ENCODE assay signal across 9 cellular contexts in genomic region chr12:111268738-111269572, GRCh38.
A peak's percentile ranks its signal among the peaks of the same experiment; 100 is the strongest.
DNase-seq lines count a peak whose midpoint lies in the region; ATAC-seq and TF ChIP-seq lines count a peak whose summit lies in the region.
"Had no signal": no experiment of that assay in that cellular context is flagged by ENCODE, and none has a peak within 500 bp of the region (broad histone marks: within the 10 kb centered on the region; RNA-seq: fewer than 3 reads in every experiment).

No MANE protein-coding gene starts in this region.

- no peaks in the 10 kb centered on the region for H3K27me3 Mint-ChIP-seq in neural progenitor cell (ENCODE audit: insufficient read depth, low read depth)

- peak; percentile 5 for DNase-seq in EH (ENCODE audit: low read depth)
- DNase-seq in HuH-7 (ENCODE audit: low spot score), result peak; percentile 34
- peak; percentile 3 for DNase-seq in adipocyte (ENCODE audit: low read depth)
- DNase-seq in neural progenitor cell (ENCODE audit: low spot score), result no peak
- no peak for DNase-seq in stimulated activated naive CD4-positive, alpha-beta T cell treated with Interleukin-2 at 50 U/mL for 16 hours (lab: John Stamatoyannopoulos, UW)
- no peak for DNase-seq in posterior vena cava (ENCODE audit: low spot score)

- ATAC-seq in GM21526 (IDR thresholded peaks at IDR 0.05; ENCODE audit: low FRiP score, unreplicated experiment) (no peak), HG03565 (IDR thresholded peaks at IDR 0.05; ENCODE audit: unreplicated experiment) (no peak)

- H3K4me3 Mint-ChIP-seq in neural progenitor cell, result no peak overlapping the region

- no peaks in the 10 kb centered on the region for H3F3A ChIP-seq in neural progenitor cell (ENCODE audit: low read depth)

- no peak overlapping the region for H3K27ac Mint-ChIP-seq in neural progenitor cell

- H3K36me3 ChIP-seq in adipocyte (ENCODE audit: control insufficient read depth, insufficient read depth, low read length, severe bottlenecking), result no peaks in the 10 kb centered on the region
- H3K36me3 ChIP-seq in neural progenitor cell, result no peaks in the 10 kb centered on the region

- H3K9me3 ChIP-seq in adipocyte (ENCODE audit: control insufficient read depth, low read length) (peaks cover 4% of the 10 kb centered on the region), neural progenitor cell (ENCODE audit: low read depth) (no peaks in the 10 kb centered on the region)

- H3K4me1 ChIP-seq in adipocyte (ENCODE audit: control insufficient read depth, insufficient read depth, low read length) (peaks cover 6% of the 10 kb centered on the region), neural progenitor cell (peaks cover 7% of the 10 kb centered on the region)

- no peaks in the 10 kb centered on the region for H3K9me3 Mint-ChIP-seq in neural progenitor cell

- H3K4me3 ChIP-seq in adipocyte (ENCODE audit: low read length), result no peak overlapping the region
- no peak overlapping the region for H3K4me3 ChIP-seq in neural progenitor cell

- TF ChIP-seq CTCF in neural progenitor cell (IDR thresholded peaks at IDR 0.05), result peak; percentile 60

- peaks cover 19% of the 10 kb centered on the region for H3K4me1 Mint-ChIP-seq in neural progenitor cell

- no peaks in the 10 kb centered on the region for H3K36me3 Mint-ChIP-seq in neural progenitor cell

- no peak overlapping the region for H3K9ac ChIP-seq in adipocyte (ENCODE audit: low read length)
- H3K9ac ChIP-seq in neural progenitor cell, result no peak overlapping the region

- H3K27me3 ChIP-seq in adipocyte (replicated peaks; ENCODE audit: control insufficient read depth, insufficient read depth, low read length) (peaks cover 69% of the 10 kb centered on the region), neural progenitor cell (no peaks in the 10 kb centered on the region)

- no peaks in the 10 kb centered on the region for H3K79me2 ChIP-seq in neural progenitor cell (ENCODE audit: low read depth)

- no peak overlapping the region for H2AFZ ChIP-seq in neural progenitor cell (replicated peaks)

- H3K4me2 ChIP-seq in neural progenitor cell, result no peak overlapping the region

- H3K27ac ChIP-seq in neural progenitor cell, result no peak overlapping the region
- H3K27ac ChIP-seq: epithelial cell of prostate had no signal

- no peaks in the 10 kb centered on the region for H4K20me1 ChIP-seq in neural progenitor cell (ENCODE audit: low read depth)

- intact Hi-C loops in posterior vena cava (cut with DNase I), result no loop called here

Comparison
In these comparisons a context has a peak if more than half of its experiments do, and no peak if none do; other contexts are left out.
1. DNase-seq: peak in EH (single experiment), HuH-7 (single experiment) and adipocyte (single experiment); none in neural progenitor cell (single experiment), stimulated activated naive CD4-positive, alpha-beta T cell treated with Interleukin-2 at 50 U/mL for 16 hours (single experiment) and posterior vena cava (single experiment).